1 cellular context compared by ENCODE assay signal in the genomic region with DNA sequence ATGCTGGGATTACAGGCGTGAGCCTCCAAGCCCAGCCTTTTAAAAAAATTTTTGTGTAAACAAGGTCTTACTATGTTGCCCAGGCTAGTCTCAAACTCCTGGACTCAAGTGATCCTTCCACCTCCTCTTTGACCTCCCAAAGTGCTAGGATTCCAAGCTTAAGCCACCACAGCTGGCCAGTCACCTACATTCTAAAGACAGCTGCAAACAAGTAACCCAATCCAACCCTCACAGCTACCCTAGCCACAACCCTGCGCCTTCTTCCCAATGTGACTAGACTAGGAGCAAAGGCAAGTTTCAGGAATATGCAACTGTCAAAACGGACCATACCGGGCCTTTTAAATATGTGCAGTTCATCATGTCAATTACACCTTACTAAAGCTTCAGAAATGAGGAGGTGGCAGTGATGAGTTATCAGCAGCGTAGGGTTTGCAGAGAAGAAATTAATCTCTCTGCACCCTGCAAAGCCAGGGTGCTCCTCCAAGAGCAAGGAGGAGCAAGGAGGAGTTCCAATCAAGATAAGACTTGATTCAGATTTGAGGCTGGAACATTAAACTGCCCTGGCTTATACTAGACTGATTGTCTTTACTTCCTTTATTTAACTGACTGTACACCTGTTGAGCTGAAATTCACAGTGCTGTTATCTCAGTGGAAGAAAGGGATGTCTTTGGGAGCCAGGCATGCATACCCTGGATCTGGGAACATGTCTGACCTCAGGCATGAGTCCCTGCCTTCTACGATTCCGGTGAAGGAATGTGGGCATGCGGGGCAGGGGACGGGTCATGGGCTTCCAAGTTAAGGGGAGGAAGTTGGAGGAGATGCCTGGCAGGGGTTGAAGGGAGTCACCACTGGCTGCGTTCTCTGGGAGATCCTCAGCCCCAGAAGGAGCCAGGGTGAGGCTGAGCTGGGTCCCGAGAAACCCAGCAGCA.
TF ChIP-seq lines count a peak whose summit lies in the region.

No MANE protein-coding gene starts in this region.

TF ChIP-seq in IMR-90, 13 proteins besides CTCF, POLR2A, EP300 and RAD21:
- TF ChIP-seq, protein P1, sequence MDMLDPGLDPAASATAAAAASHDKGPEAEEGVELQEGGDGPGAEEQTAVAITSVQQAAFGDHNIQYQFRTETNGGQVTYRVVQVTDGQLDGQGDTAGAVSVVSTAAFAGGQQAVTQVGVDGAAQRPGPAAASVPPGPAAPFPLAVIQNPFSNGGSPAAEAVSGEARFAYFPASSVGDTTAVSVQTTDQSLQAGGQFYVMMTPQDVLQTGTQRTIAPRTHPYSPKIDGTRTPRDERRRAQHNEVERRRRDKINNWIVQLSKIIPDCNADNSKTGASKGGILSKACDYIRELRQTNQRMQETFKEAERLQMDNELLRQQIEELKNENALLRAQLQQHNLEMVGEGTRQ (IDR thresholded peaks at IDR 0.05; ENCODE audit: low read depth, low read length): no peak
- TF ChIP-seq BHLHE40 (IDR thresholded peaks at IDR 0.05; ENCODE audit: low read depth, low read length): no peak
- no peak for TF ChIP-seq CEBPB (IDR thresholded peaks at IDR 0.05; ENCODE audit: low read depth, low read length)
- no peak for TF ChIP-seq SMC3 (IDR thresholded peaks at IDR 0.05; ENCODE audit: low read depth, low read length)
- no peak for TF ChIP-seq RFX5 (IDR thresholded peaks at IDR 0.05; ENCODE audit: low read depth, low read length)
- TF ChIP-seq MAFK (IDR thresholded peaks at IDR 0.05; ENCODE audit: low read depth, low read length): no peak
- TF ChIP-seq NFE2L2 (IDR thresholded peaks at IDR 0.05; ENCODE audit: low read depth, low read length): no peak
- TF ChIP-seq, protein P2, sequence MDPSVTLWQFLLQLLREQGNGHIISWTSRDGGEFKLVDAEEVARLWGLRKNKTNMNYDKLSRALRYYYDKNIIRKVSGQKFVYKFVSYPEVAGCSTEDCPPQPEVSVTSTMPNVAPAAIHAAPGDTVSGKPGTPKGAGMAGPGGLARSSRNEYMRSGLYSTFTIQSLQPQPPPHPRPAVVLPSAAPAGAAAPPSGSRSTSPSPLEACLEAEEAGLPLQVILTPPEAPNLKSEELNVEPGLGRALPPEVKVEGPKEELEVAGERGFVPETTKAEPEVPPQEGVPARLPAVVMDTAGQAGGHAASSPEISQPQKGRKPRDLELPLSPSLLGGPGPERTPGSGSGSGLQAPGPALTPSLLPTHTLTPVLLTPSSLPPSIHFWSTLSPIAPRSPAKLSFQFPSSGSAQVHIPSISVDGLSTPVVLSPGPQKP (IDR thresholded peaks at IDR 0.05; ENCODE audit: borderline replicate concordance, low read depth, low read length): no peak
- no peak for TF ChIP-seq RCOR1 (IDR thresholded peaks at IDR 0.05; ENCODE audit: insufficient replicate concordance, low read length)
- TF ChIP-seq CHD1 (IDR thresholded peaks at IDR 0.05; ENCODE audit: low read depth, low read length): no peak
- no peak for TF ChIP-seq MXI1 (IDR thresholded peaks at IDR 0.05; ENCODE audit: borderline replicate concordance, low read depth, low read length)
- no peak for TF ChIP-seq FOS (IDR thresholded peaks at IDR 0.05; ENCODE audit: low read depth, low read length)
- TF ChIP-seq MAZ (IDR thresholded peaks at IDR 0.05; ENCODE audit: borderline replicate concordance, low read depth, low read length): no peak
